In genomic region chr16:3879258-3879886, GRCh38 we compare ENCODE assay signal across 8 cellular contexts. TPM values are rescaled to one million over a fixed set of nuclear protein-coding genes. Genes with fewer than 3 reads are reported as not detected.
DNase-seq lines count a peak whose midpoint lies in the region; ATAC-seq and TF ChIP-seq lines count a peak whose summit lies in the region.

No MANE protein-coding gene starts in this region.

- peak overlapping the region; percentile 77 for H3K18ac ChIP-seq in neuronal stem cell (ENCODE audit: low read length)

- no peak overlapping the region for H2BK15ac ChIP-seq in neuronal stem cell (ENCODE audit: low read length)

- POLR2A ChIA-PET in activated CD4-positive, alpha-beta memory T cell treated with anti-CD3 and anti-CD28 coated beads, Interleukin-2, amount 10 ng/mL, durations not matched to agents 7 days and 5 days (lab: Charles Lee), result interaction anchor here (0.7 to 2.2 kb wide), 9 partner anchors 8 to 341 kb away, joined by 3 to 6 read pairs (median 3); no protein-coding TSS in a partner anchor

- peaks cover 46% of the 10 kb centered on the region for H3K4me1 Mint-ChIP-seq in activated CD4-positive, alpha-beta memory T cell treated with anti-CD3 and anti-CD28 coated beads, Interleukin-2, amount 10 ng/mL, durations not matched to agents 7 days and 5 days

- no peaks in the 10 kb centered on the region for H3K27me3 ChIP-seq in neuronal stem cell (ENCODE audit: control insufficient read depth in 3 of 3, insufficient read depth in 3 of 3, low read depth in 1 of 3, low read length in 3 of 3)

- H2AK5ac ChIP-seq in neuronal stem cell (ENCODE audit: low read depth, low read length), result no peak overlapping the region

- peaks cover 8% of the 10 kb centered on the region for H3K27me3 Mint-ChIP-seq in activated CD4-positive, alpha-beta memory T cell treated with anti-CD3 and anti-CD28 coated beads, Interleukin-2, amount 10 ng/mL, durations not matched to agents 7 days and 5 days

- H3K4ac ChIP-seq in neuronal stem cell (ENCODE audit: low read length), result no peak overlapping the region

- H3K27ac ChIP-seq in neuronal stem cell (replicated peaks; ENCODE audit: low read length), result no peak overlapping the region

- TF ChIP-seq CTCF in GM12873 (IDR thresholded peaks at IDR 0.05; ENCODE audit: insufficient read depth, low read depth, low read length, missing control alignments) (peak; percentile 21), fibroblast of pulmonary artery (IDR thresholded peaks at IDR 0.05; ENCODE audit: low read length, missing control alignments) (no peak)

- H2BK120ac ChIP-seq in neuronal stem cell (ENCODE audit: low read depth, low read length), result no peak overlapping the region

- CTCF ChIA-PET in activated CD4-positive, alpha-beta memory T cell treated with anti-CD3 and anti-CD28 coated beads, Interleukin-2, amount 10 ng/mL, durations not matched to agents 7 days and 5 days (lab: Charles Lee), result interaction anchor here (0.6 to 1.9 kb wide), 2 partner anchors 375 to 657 kb away, joined by 3 to 5 read pairs; no protein-coding TSS in a partner anchor

- H3K27ac Mint-ChIP-seq in activated CD4-positive, alpha-beta memory T cell treated with anti-CD3 and anti-CD28 coated beads, Interleukin-2, amount 10 ng/mL, durations not matched to agents 7 days and 5 days, result peak overlapping the region; percentile 88

- no peak overlapping the region for H4K91ac ChIP-seq in neuronal stem cell (ENCODE audit: low read depth, low read length, poor library complexity)

- peak overlapping the region; percentile 85 for H3K14ac ChIP-seq in neuronal stem cell (ENCODE audit: low read length)

- peaks cover 0 to 29% of the 10 kb centered on the region in 2 donors for H3K9me3 ChIP-seq in neuronal stem cell (replicated peaks in 1 of 2; ENCODE audit: control insufficient read depth in 2 of 2, insufficient read depth in 1 of 2, low read depth in 1 of 2, low read length in 2 of 2)

- H2BK12ac ChIP-seq in neuronal stem cell (ENCODE audit: low read length), result no peak overlapping the region

- ATAC-seq in HG03175 (IDR thresholded peaks at IDR 0.05; ENCODE audit: unreplicated experiment) (peak; percentile 20), GM19467 (IDR thresholded peaks at IDR 0.05; ENCODE audit: unreplicated experiment) (no peak), HG03196 (IDR thresholded peaks at IDR 0.05; ENCODE audit: unreplicated experiment) (no peak)

- peak overlapping the region; percentile 62 for H2BK5ac ChIP-seq in neuronal stem cell (ENCODE audit: low read length)

- peaks cover 0 to 9% of the 10 kb centered on the region in 2 donors for H3K4me1 ChIP-seq in neuronal stem cell (ENCODE audit: control insufficient read depth in 2 of 2, insufficient read depth in 1 of 2, low read depth in 1 of 2, low read length in 2 of 2)

- peak overlapping the region; percentile 68 for H3K4me2 ChIP-seq in neuronal stem cell (ENCODE audit: insufficient read depth, low read length, poor library complexity, severe bottlenecking)

- no peak overlapping the region for H4K8ac ChIP-seq in neuronal stem cell (ENCODE audit: low read depth, low read length)

- no peaks in the 10 kb centered on the region for H3K9me3 Mint-ChIP-seq in activated CD4-positive, alpha-beta memory T cell treated with anti-CD3 and anti-CD28 coated beads, Interleukin-2, amount 10 ng/mL, durations not matched to agents 7 days and 5 days

- no CpG with 5 or more reads among the region's 50 CpGs for WGBS in neuronal stem cell (ENCODE audit: extremely low coverage in 2 of 2, insufficient read length in 2 of 2, insufficient replicate concordance in 1 of 2), 2 donors

- H3K36me3 Mint-ChIP-seq in activated CD4-positive, alpha-beta memory T cell treated with anti-CD3 and anti-CD28 coated beads, Interleukin-2, amount 10 ng/mL, durations not matched to agents 7 days and 5 days (ENCODE audit: low read depth), result peaks cover 29% of the 10 kb centered on the region

- DNase-seq in activated CD4-positive, alpha-beta memory T cell treated with anti-CD3 and anti-CD28 coated beads, Interleukin-2, amount 10 ng/mL, durations not matched to agents 7 days and 5 days, result peak; percentile 31
- no peak for DNase-seq in fibroblast of pulmonary artery (ENCODE audit: low read depth)
- no peak for DNase-seq in neuronal stem cell (ENCODE audit: low spot score)
- DNase-seq in putamen (ENCODE audit: low spot score), result no peak

- H3K23ac ChIP-seq in neuronal stem cell (ENCODE audit: low read depth, low read length, poor library complexity), result peak overlapping the region; percentile 80

- peaks cover 2 to 30% of the 10 kb centered on the region in 2 donors for H3K36me3 ChIP-seq in neuronal stem cell (replicated peaks in 1 of 2; ENCODE audit: control insufficient read depth in 2 of 2, insufficient read depth in 2 of 2, low read length in 2 of 2)

- peak overlapping the region; percentile 94 for H3K9ac ChIP-seq in neuronal stem cell (ENCODE audit: low read depth, low read length, poor library complexity)

- H3K79me1 ChIP-seq in neuronal stem cell (ENCODE audit: low read depth, low read length), result peaks cover 8% of the 10 kb centered on the region

- no peak overlapping the region for H2AFZ ChIP-seq in neuronal stem cell (ENCODE audit: low read length)

- H3K4me3 Mint-ChIP-seq in activated CD4-positive, alpha-beta memory T cell treated with anti-CD3 and anti-CD28 coated beads, Interleukin-2, amount 10 ng/mL, durations not matched to agents 7 days and 5 days, result peak overlapping the region; percentile 93

- H3K4me3 ChIP-seq in fibroblast of pulmonary artery (replicated peaks; ENCODE audit: low read depth, low read length), result peak overlapping the region; percentile 88
- peak overlapping the region; percentile 76 to 83 for H3K4me3 ChIP-seq in neuronal stem cell (ENCODE audit: low read length in 2 of 2)

RNA-seq across cellular contexts. Expression of gene CREBBP, which starts 1.1 kb away (rescaled TPM):
- 10 to 100 TPM; 53.0 to 56.6 TPM for total RNA-seq in activated CD4-positive, alpha-beta memory T cell treated with anti-CD3 and anti-CD28 coated beads, Interleukin-2, amount 10 ng/mL, durations not matched to agents 7 days and 5 days
- polyA plus RNA-seq in neuronal stem cell (2013, experiment 1 of 2), result 22.7 TPM
- polyA plus RNA-seq in neuronal stem cell (2013, experiment 2 of 2), result 24.7 TPM
